Comparison of ENCODE assay signal across 1 cellular context in genomic region chr1:117681093-117681950, GRCh38.
TF ChIP-seq lines count a peak whose summit lies in the region.

No MANE protein-coding gene starts in this region.

TF ChIP-seq in HepG2, 621 proteins besides CTCF, POLR2A, EP300 and RAD21:
- TF ChIP-seq MAFK (conservative IDR thresholded peaks at IDR 0.05 in 1 of 2, IDR thresholded peaks at IDR 0.05 in 1 of 2; ENCODE audit: low read length in 2 of 2) = no peak
- no peak for TF ChIP-seq MBNL3 (CRISPR knock-in tag; conservative IDR thresholded peaks at IDR 0.05)
- no peak for TF ChIP-seq POGK (CRISPR knock-in tag; conservative IDR thresholded peaks at IDR 0.05)
- TF ChIP-seq RBFOX2 (IDR thresholded peaks at IDR 0.05; ENCODE audit: low read depth, low read length) = no peak
- no peak for TF ChIP-seq ZFP90 (CRISPR knock-in tag; IDR thresholded peaks at IDR 0.05; ENCODE audit: borderline replicate concordance)
- no peak for TF ChIP-seq ESRRA (CRISPR knock-in tag; IDR thresholded peaks at IDR 0.05; ENCODE audit: low read depth)
- TF ChIP-seq, protein P1, sequence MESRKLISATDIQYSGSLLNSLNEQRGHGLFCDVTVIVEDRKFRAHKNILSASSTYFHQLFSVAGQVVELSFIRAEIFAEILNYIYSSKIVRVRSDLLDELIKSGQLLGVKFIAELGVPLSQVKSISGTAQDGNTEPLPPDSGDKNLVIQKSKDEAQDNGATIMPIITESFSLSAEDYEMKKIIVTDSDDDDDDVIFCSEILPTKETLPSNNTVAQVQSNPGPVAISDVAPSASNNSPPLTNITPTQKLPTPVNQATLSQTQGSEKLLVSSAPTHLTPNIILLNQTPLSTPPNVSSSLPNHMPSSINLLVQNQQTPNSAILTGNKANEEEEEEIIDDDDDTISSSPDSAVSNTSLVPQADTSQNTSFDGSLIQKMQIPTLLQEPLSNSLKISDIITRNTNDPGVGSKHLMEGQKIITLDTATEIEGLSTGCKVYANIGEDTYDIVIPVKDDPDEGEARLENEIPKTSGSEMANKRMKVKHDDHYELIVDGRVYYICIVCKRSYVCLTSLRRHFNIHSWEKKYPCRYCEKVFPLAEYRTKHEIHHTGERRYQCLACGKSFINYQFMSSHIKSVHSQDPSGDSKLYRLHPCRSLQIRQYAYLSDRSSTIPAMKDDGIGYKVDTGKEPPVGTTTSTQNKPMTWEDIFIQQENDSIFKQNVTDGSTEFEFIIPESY (CRISPR knock-in tag; IDR thresholded peaks at IDR 0.05) = no peak
- TF ChIP-seq ATF7-NPFF (CRISPR knock-in tag; IDR thresholded peaks at IDR 0.05; ENCODE audit: low read depth) = no peak
- no peak for TF ChIP-seq POLR2G (IDR thresholded peaks at IDR 0.05; ENCODE audit: low read depth, low read length)
- TF ChIP-seq ZNF530 (CRISPR knock-in tag; IDR thresholded peaks at IDR 0.05; ENCODE audit: low read depth) = no peak
- no peak for TF ChIP-seq SOX5 (CRISPR knock-in tag; IDR thresholded peaks at IDR 0.05; ENCODE audit: borderline replicate concordance)
- TF ChIP-seq ZNF790 (CRISPR knock-in tag; IDR thresholded peaks at IDR 0.05; ENCODE audit: borderline replicate concordance) = no peak
- TF ChIP-seq ZNF570 (CRISPR knock-in tag; IDR thresholded peaks at IDR 0.05; ENCODE audit: borderline replicate concordance) = no peak
- TF ChIP-seq TERF1 (CRISPR knock-in tag; IDR thresholded peaks at IDR 0.05) = no peak
- TF ChIP-seq, protein P2, sequence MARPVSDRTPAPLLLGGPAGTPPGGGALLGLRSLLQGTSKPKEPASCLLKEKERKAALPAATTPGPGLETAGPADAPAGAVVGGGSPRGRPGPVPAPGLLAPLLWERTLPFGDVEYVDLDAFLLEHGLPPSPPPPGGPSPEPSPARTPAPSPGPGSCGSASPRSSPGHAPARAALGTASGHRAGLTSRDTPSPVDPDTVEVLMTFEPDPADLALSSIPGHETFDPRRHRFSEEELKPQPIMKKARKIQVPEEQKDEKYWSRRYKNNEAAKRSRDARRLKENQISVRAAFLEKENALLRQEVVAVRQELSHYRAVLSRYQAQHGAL (CRISPR knock-in tag; IDR thresholded peaks at IDR 0.05; ENCODE audit: not compliant biosample characterization) = no peak
- TF ChIP-seq ZEB1 (IDR thresholded peaks at IDR 0.05; ENCODE audit: insufficient replicate concordance, low read depth) = no peak
- TF ChIP-seq AKAP8 (CRISPR knock-in tag; IDR thresholded peaks at IDR 0.05) = no peak
- no peak for TF ChIP-seq ZNF20 (CRISPR knock-in tag; IDR thresholded peaks at IDR 0.05)
- no peak for TF ChIP-seq AHDC1 (CRISPR knock-in tag; IDR thresholded peaks at IDR 0.05; ENCODE audit: borderline replicate concordance)
